Comparison of ENCODE assay signal across 9 cellular contexts in genomic region chr14:104137297-104138097, GRCh38. TPM values are rescaled to one million over a fixed set of nuclear protein-coding genes. Genes with fewer than 3 reads are reported as not detected.
DNase-seq lines count a peak whose midpoint lies in the region; ATAC-seq and TF ChIP-seq lines count a peak whose summit lies in the region.
"Had no signal": no experiment of that assay in that cellular context is flagged by ENCODE, and none has a peak within 500 bp of the region (broad histone marks: within the 10 kb centered on the region; RNA-seq: fewer than 3 reads in every experiment).

No MANE protein-coding gene starts in this region.

- no peak overlapping the region for H3K27ac Mint-ChIP-seq in activated CD8-positive, alpha-beta memory T cell treated with anti-CD3 and anti-CD28 coated beads, Interleukin-2, amount 10 ng/mL, durations not matched to agents 7 days and 5 days
- no peak overlapping the region for H3K27ac Mint-ChIP-seq in endothelial cell (ENCODE audit: unreplicated experiment)

- H3K27me3 Mint-ChIP-seq in activated CD8-positive, alpha-beta memory T cell treated with anti-CD3 and anti-CD28 coated beads, Interleukin-2, amount 10 ng/mL, durations not matched to agents 7 days and 5 days: peaks cover 40% of the 10 kb centered on the region
- H3K27me3 Mint-ChIP-seq in endothelial cell (ENCODE audit: unreplicated experiment): peaks cover 16% of the 10 kb centered on the region

- no peaks in the 10 kb centered on the region for H3K36me3 Mint-ChIP-seq in activated CD8-positive, alpha-beta memory T cell treated with anti-CD3 and anti-CD28 coated beads, Interleukin-2, amount 10 ng/mL, durations not matched to agents 7 days and 5 days
- H3K36me3 Mint-ChIP-seq in endothelial cell (ENCODE audit: low read depth, unreplicated experiment): no peaks in the 10 kb centered on the region

- ATAC-seq in activated CD8-positive, alpha-beta memory T cell treated with anti-CD3 and anti-CD28 coated beads, Interleukin-2, amount 10 ng/mL, durations not matched to agents 7 days and 5 days: peak; percentile 82

- peak; percentile 96 for TF ChIP-seq CTCF in endothelial cell (IDR thresholded peaks at IDR 0.05; ENCODE audit: unreplicated experiment)

- CTCF ChIA-PET in activated CD8-positive, alpha-beta memory T cell treated with anti-CD3 and anti-CD28 coated beads, Interleukin-2, amount 10 ng/mL, durations not matched to agents 7 days and 5 days (lab: Charles Lee): interaction anchor here (0.7 to 1.1 kb wide), 3 partner anchors 14 to 503 kb away, joined by 3 to 6 read pairs (median 5); no protein-coding TSS in a partner anchor

- no peaks in the 10 kb centered on the region for H3K9me3 Mint-ChIP-seq in activated CD8-positive, alpha-beta memory T cell treated with anti-CD3 and anti-CD28 coated beads, Interleukin-2, amount 10 ng/mL, durations not matched to agents 7 days and 5 days (ENCODE audit: low read depth)
- no peaks in the 10 kb centered on the region for H3K9me3 Mint-ChIP-seq in endothelial cell (ENCODE audit: unreplicated experiment)

- peaks cover 5% of the 10 kb centered on the region for H3K4me1 Mint-ChIP-seq in activated CD8-positive, alpha-beta memory T cell treated with anti-CD3 and anti-CD28 coated beads, Interleukin-2, amount 10 ng/mL, durations not matched to agents 7 days and 5 days
- H3K4me1 Mint-ChIP-seq in endothelial cell (ENCODE audit: unreplicated experiment): peaks cover 12% of the 10 kb centered on the region

- peak overlapping the region; percentile 24 for H3K4me3 Mint-ChIP-seq in activated CD8-positive, alpha-beta memory T cell treated with anti-CD3 and anti-CD28 coated beads, Interleukin-2, amount 10 ng/mL, durations not matched to agents 7 days and 5 days
- peak overlapping the region; percentile 71 for H3K4me3 Mint-ChIP-seq in endothelial cell (ENCODE audit: unreplicated experiment)

- DNase-seq in NCI-H2029 (lab: John Stamatoyannopoulos, UW) (peak; percentile 26), NCI-H2029 treated with DMSO at 0.1 percent for 48 hours (lab: John Stamatoyannopoulos, UW) (no peak), NCI-H510A treated with DMSO at 0.1 percent for 48 hours (lab: John Stamatoyannopoulos, UW) (peak; percentile 71), endothelial cell (ENCODE audit: low spot score) (peak; percentile 94), midbrain (lab: John Stamatoyannopoulos, UW) (peak; percentile 47), NCI-H2107 (lab: John Stamatoyannopoulos, UW) (no peak)
- peak; percentile 59 for DNase-seq in activated CD8-positive, alpha-beta memory T cell treated with anti-CD3 and anti-CD28 coated beads, Interleukin-2, amount 10 ng/mL, durations not matched to agents 7 days and 5 days
- DNase-seq in stimulated activated CD8-positive, alpha-beta memory T cell treated with anti-CD3 and anti-CD28 coated beads, Interleukin-4, amount 100 ng/mL, for 48 hours: peak; percentile 85
- DNase-seq: DND-41 had no signal

RNA-seq across cellular contexts. Expression of gene KIF26A, which starts 0.9 kb away (rescaled TPM):
- 1 to 10 TPM in 1 of 2 experiments, under 1 TPM in 1; 0.21 to 1.1 TPM for total RNA-seq in activated CD8-positive, alpha-beta memory T cell treated with anti-CD3 and anti-CD28 coated beads, Interleukin-2, amount 10 ng/mL, durations not matched to agents 7 days and 5 days
- 96.9 TPM for total RNA-seq in endothelial cell (ENCODE audit: unreplicated experiment)

RNA-seq across cellular contexts. Expression of gene ASPG, which starts 52.0 kb away (rescaled TPM):
- total RNA-seq in activated CD8-positive, alpha-beta memory T cell treated with anti-CD3 and anti-CD28 coated beads, Interleukin-2, amount 10 ng/mL, durations not matched to agents 7 days and 5 days: not detected
- 1.2 TPM for total RNA-seq in endothelial cell (ENCODE audit: unreplicated experiment)

Comparison
In these comparisons a context has a peak if more than half of its experiments do, and no peak if none do; other contexts are left out.
1. DNase-seq: peak in NCI-H2029 (single experiment), NCI-H510A treated with DMSO at 0.1 percent for 48 hours (single experiment), activated CD8-positive, alpha-beta memory T cell treated with anti-CD3 and anti-CD28 coated beads, Interleukin-2, amount 10 ng/mL, durations not matched to agents 7 days and 5 days (single experiment), endothelial cell (single experiment), midbrain (single experiment) and stimulated activated CD8-positive, alpha-beta memory T cell treated with anti-CD3 and anti-CD28 coated beads, Interleukin-4, amount 100 ng/mL, for 48 hours (single experiment); none in NCI-H2029 treated with DMSO at 0.1 percent for 48 hours (single experiment) and NCI-H2107 (single experiment).
2. RNA of gene KIF26A, which starts 0.9 kb away (total RNA-seq): 96.9 TPM in endothelial cell (single experiment); 0.21 to 1.1 TPM in activated CD8-positive, alpha-beta memory T cell treated with anti-CD3 and anti-CD28 coated beads, Interleukin-2, amount 10 ng/mL, durations not matched to agents 7 days and 5 days; every median in the first group is over 10 times any median in the second.